Comparison of ENCODE assay signal across 15 cellular contexts in the genomic region with DNA sequence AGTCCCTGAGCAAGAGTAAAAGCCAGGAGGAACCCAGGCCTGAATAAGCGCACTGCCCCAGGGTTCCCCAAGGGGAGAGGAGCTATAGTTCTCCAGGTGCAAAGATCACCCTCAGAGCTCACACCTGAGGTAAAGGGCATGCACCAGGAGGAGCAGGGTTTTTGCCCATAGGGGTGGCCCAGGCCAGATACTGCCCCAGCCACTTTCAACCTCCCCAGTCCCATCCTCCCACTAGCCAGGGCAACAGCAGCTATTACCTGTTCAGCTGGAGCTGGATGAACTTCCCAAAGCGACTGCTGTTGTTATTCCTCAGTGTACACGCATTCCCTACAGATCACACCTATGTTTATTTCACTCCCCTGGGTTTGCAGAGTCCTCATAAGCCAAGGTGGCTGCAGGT.
"Had no signal": no experiment of that assay in that cellular context is flagged by ENCODE, and none has a peak within 500 bp of the region (broad histone marks: within the 10 kb centered on the region; RNA-seq: fewer than 3 reads in every experiment).

No MANE protein-coding gene starts in this region.

- ATAC-seq: heart left ventricle; left lung; lower lobe of right lung; psoas muscle; right lobe of liver; stimulated activated naive B cell treated with anti-CD40 and anti-IgM and Interleukin-4, amounts not matched to agents 10 μg/mL and 1 μg/mL and 100 μg/mL, for 72 hours; stimulated activated naive CD8-positive, alpha-beta T cell treated with anti-CD3 and anti-CD28 coated beads, Interleukin-15, amount 100 ng/mL, for 72 hours had no signal

- DNase-seq: effector CD4-positive, alpha-beta T cell; heart left ventricle; hypothalamus; left lung; lower lobe of right lung; midbrain; naive B cell; psoas muscle; retina; right lobe of liver; stimulated activated CD4-positive, alpha-beta T cell treated with anti-CD3 and anti-CD28 coated beads, Interleukin-4, amount 100 ng/mL, for 24 hours; stimulated activated naive B cell treated with anti-CD40 and anti-IgM and Interleukin-4, amounts not matched to agents 10 μg/mL and 1 μg/mL and 100 μg/mL, for 72 hours; stimulated activated naive CD8-positive, alpha-beta T cell treated with anti-CD3 and anti-CD28 coated beads, Interleukin-15, amount 100 ng/mL, for 72 hours; testis; upper lobe of right lung had no signal
